In genomic region chr19:14103310-14103709, GRCh38 we compare ENCODE assay signal across 31 cellular contexts. TPM values are rescaled to one million over a fixed set of nuclear protein-coding genes. Genes with fewer than 3 reads are reported as not detected.
A peak's percentile ranks its signal among the peaks of the same experiment; 100 is the strongest.
DNase-seq lines count a peak whose midpoint lies in the region; ATAC-seq, FAIRE-seq and TF ChIP-seq lines count a peak whose summit lies in the region.
"Had no signal": no experiment of that assay in that cellular context is flagged by ENCODE, and none has a peak within 500 bp of the region (broad histone marks: within the 10 kb centered on the region; RNA-seq: fewer than 3 reads in every experiment).

No MANE protein-coding gene starts in this region.

- no peak overlapping the region for H4K5ac ChIP-seq in IMR-90 (ENCODE audit: low read depth, low read length)

- dilution Hi-C loops in IMR-90 (cut with HindIII; ENCODE audit: low sequenced_read_pairs, unreplicated experiment), result no loop called here

- peak; percentile 11 for DNase-seq in DMS53 (lab: John Stamatoyannopoulos, UW)
- no peak for DNase-seq in DMS53 treated with DMSO at 0.1 percent for 48 hours (lab: John Stamatoyannopoulos, UW; ENCODE audit: unreplicated experiment)
- DNase-seq in IMR-90, result no peak
- DNase-seq in K562 (ENCODE audit: extremely low read depth in 1 of 4, low spot score in 3 of 4), result no peak
- DNase-seq in posterior cingulate gyrus, result no peak
- DNase-seq: 8988T; activated CD4-positive, alpha-beta T cell treated with anti-CD3 and anti-CD28 coated beads, Interleukin-2, amount 50 U/mL, for 48 hours; activated CD4-positive, CD25-positive, alpha-beta regulatory T cell; activated effector memory CD4-positive, alpha-beta T cell treated with Interleukin-2 at 50 U/mL for 16 hours; activated T-cell treated with anti-CD3 and anti-CD28 coated beads for 4 hours; aorta; effector memory CD8-positive, alpha-beta T cell; head of caudate nucleus; kidney glomerular epithelial cell; mammary epithelial cell; MG63; NCI-H1417 treated with DMSO at 0.1 percent for 48 hours; NCI-H2081; NCI-H2227 treated with DMSO at 0.1 percent for 48 hours; NCI-H526 treated with DMSO at 0.1 percent for 48 hours; pancreas; transverse colon had no signal

- intact Hi-C loops in IMR-90 (cut with micrococcal nuclease), result no loop called here
- intact Hi-C loops in K562 (cut with micrococcal nuclease), result no loop called here
- intact Hi-C loops in posterior cingulate gyrus (cut with DNase I), result no loop called here

- no TSS peak for BruUV-seq in IMR-90 (replicated peaks; lab: Mats Ljungman, UMichigan)
- no TSS peak for BruUV-seq in K562 (replicated peaks; lab: Mats Ljungman, UMichigan)

- POLR2A ChIA-PET in IMR-90 (lab: Charles Lee; ENCODE audit: unreplicated experiment), result no interaction called here
- POLR2A ChIA-PET in K562 (lab: Yijun Ruan, JAX), result no interaction called here

- H3K4me2 ChIP-seq in IMR-90 (ENCODE audit: low read depth, low read length), result no peak overlapping the region
- H3K4me2 ChIP-seq in K562 (ENCODE audit: insufficient read depth, low read length), result no peak overlapping the region

- no peak overlapping the region for H2BK120ac ChIP-seq in IMR-90 (ENCODE audit: low read depth, low read length)

- no peak overlapping the region for H4K91ac ChIP-seq in IMR-90 (ENCODE audit: insufficient read depth, low read depth, low read length)

- no peak overlapping the region for H2AK9ac ChIP-seq in IMR-90 (replicated peaks; ENCODE audit: low read depth, low read length, poor library complexity)

- H2BK20ac ChIP-seq in IMR-90 (ENCODE audit: low read depth, low read length), result no peak overlapping the region

- no peak overlapping the region for H3K18ac ChIP-seq in IMR-90 (ENCODE audit: low read depth, low read length)

- H3K23ac ChIP-seq in IMR-90 (ENCODE audit: low read depth, low read length), result no peak overlapping the region

- no peak overlapping the region for H2BK15ac ChIP-seq in IMR-90 (ENCODE audit: low read depth, low read length)

- H3K36me3 ChIP-seq in IMR-90 (ENCODE audit: control insufficient read depth, insufficient read depth, low read length) (peaks cover 35% of the 10 kb centered on the region), K562 (ENCODE audit: control insufficient read depth, insufficient read depth, low read length) (peaks cover 32% of the 10 kb centered on the region; the same call in 2 of the 3 replicates)

- no peak overlapping the region for H2AK5ac ChIP-seq in IMR-90 (ENCODE audit: low read depth, low read length)

- CTCF ChIA-PET in IMR-90 (lab: Yijun Ruan, JAX), result no interaction called here
- CTCF ChIA-PET in K562 (lab: Yijun Ruan, JAX; ENCODE audit: low intra/inter-chr PET ratio), result no interaction called here

- H3K9ac ChIP-seq in IMR-90 (ENCODE audit: low read depth, low read length), result no peak overlapping the region
- no peak overlapping the region for H3K9ac ChIP-seq in K562 (ENCODE audit: insufficient read depth in 1 of 2, low read depth in 2 of 2, low read length in 2 of 2)

- TF ChIP-seq POLR2A in IMR-90 (IDR thresholded peaks at IDR 0.05; ENCODE audit: low read depth, low read length) (no peak), K562 (conservative IDR thresholded peaks at IDR 0.05) (no peak)

- TF ChIP-seq RAD21 in IMR-90 (IDR thresholded peaks at IDR 0.05; ENCODE audit: low read length) (no peak), K562 (CRISPR knock-in tag; conservative IDR thresholded peaks at IDR 0.05 in 1 of 2, IDR thresholded peaks at IDR 0.05 in 1 of 2) (no peak)

- H3K27ac ChIP-seq in IMR-90 (ENCODE audit: insufficient read depth, low read length), result no peak overlapping the region
- H3K27ac ChIP-seq in K562 (ENCODE audit: extremely low read depth, low read depth, low read length), result no peak overlapping the region
- H3K27ac ChIP-seq: cardiac muscle cell, coronary artery, pancreas, transverse colon had no signal

- H3K4me3 ChIP-seq in IMR-90 (ENCODE audit: insufficient read depth, low read depth, low read length) (no peak overlapping the region), K562 (no peak overlapping the region)
- H3K4me3 ChIP-seq: cardiac muscle cell, coronary artery, MG63, pancreas, transverse colon had no signal

- H3K4ac ChIP-seq in IMR-90 (ENCODE audit: low read depth, low read length), result no peak overlapping the region

- WGBS in IMR-90 (ENCODE audit: extremely low coverage in 2 of 2, insufficient read length in 1 of 2), 2 experiments, result no CpG with 5 or more reads among the region's 1 CpG
- WGBS in K562 (ENCODE audit: insufficient coverage, low coverage, missing lambda C conversion rate), result 100% methylated on average over 1 of the region's 1 CpG

- in situ Hi-C loops in IMR-90 (cut with MboI; ENCODE audit: low sequenced_read_pairs), result no loop called here
- in situ Hi-C loops in K562 (cut with MboI), result no loop called here

- no peak for TF ChIP-seq EP300 in K562 (IDR thresholded peaks at IDR 0.05; ENCODE audit: low read length)

- H3K9me1 ChIP-seq in IMR-90 (ENCODE audit: insufficient read depth, low read length), result no peaks in the 10 kb centered on the region
- no peaks in the 10 kb centered on the region for H3K9me1 ChIP-seq in K562 (ENCODE audit: control insufficient read depth, insufficient read depth, low read length)

- H4K20me1 ChIP-seq in IMR-90 (ENCODE audit: insufficient read depth, low read length), result no peaks in the 10 kb centered on the region
- H4K20me1 ChIP-seq in K562 (replicated peaks; ENCODE audit: control insufficient read depth, insufficient read depth, low read length), result no peaks in the 10 kb centered on the region

- no peak overlapping the region for H3K14ac ChIP-seq in IMR-90 (replicated peaks; ENCODE audit: low read depth, low read length)

- no peak for FAIRE-seq in K562 (lab: Jason Lieb, UNC)
- FAIRE-seq: D721Med, H54, pancreas, RCC 7860 had no signal

- H3K27me3 ChIP-seq in IMR-90 (ENCODE audit: control insufficient read depth, insufficient read depth, low read length) (no peaks in the 10 kb centered on the region), K562 (ENCODE audit: control insufficient read depth in 2 of 2, insufficient read depth in 2 of 2, low read length in 2 of 2) (no peaks in the 10 kb centered on the region)
- H3K27me3 ChIP-seq: cardiac muscle cell, MG63, pancreas, transverse colon had no signal

- no peak overlapping the region for H3K56ac ChIP-seq in IMR-90 (ENCODE audit: extremely low read depth, insufficient read depth, low read length)

- peaks cover 5 to 15% of the 10 kb centered on the region in 2 experiments; a peak in 2 of 4 replicates for H3K79me1 ChIP-seq in IMR-90 (ENCODE audit: low read depth in 1 of 2, low read length in 2 of 2)

- no peak overlapping the region for H4K8ac ChIP-seq in IMR-90 (ENCODE audit: low read depth in 2 of 2, low read length in 2 of 2)

- H3K9me3 ChIP-seq in IMR-90 (ENCODE audit: control insufficient read depth, insufficient read depth, low read length), result no peaks in the 10 kb centered on the region
- H3K9me3 ChIP-seq in K562 (replicated peaks; ENCODE audit: control insufficient read depth, insufficient read depth, low read depth, low read length), result no peaks in the 10 kb centered on the region
- H3K9me3 ChIP-seq: MG63, pancreas, transverse colon had no signal

- ATAC-seq in IMR-90 (ENCODE audit: low read depth), result no peak
- peak; percentile 48; the same call in 2 of the 3 replicates for ATAC-seq in K562
- no peak for ATAC-seq in HG02973 (IDR thresholded peaks at IDR 0.05; ENCODE audit: unreplicated experiment)
- ATAC-seq: effector memory CD8-positive, alpha-beta T cell had no signal

- TF ChIP-seq CTCF in IMR-90 (conservative IDR thresholded peaks at IDR 0.05; ENCODE audit: low read depth, low read length), result no peak
- TF ChIP-seq CTCF in K562 (IDR thresholded peaks at IDR 0.05 in 2 of 3, conservative IDR thresholded peaks at IDR 0.05 in 1 of 3; ENCODE audit: insufficient read depth in 2 of 3, low read depth in 1 of 3, low read length in 3 of 3), result no peak

- no peak overlapping the region for H2BK5ac ChIP-seq in IMR-90 (ENCODE audit: low read depth, low read length, poor library complexity, severe bottlenecking)

- H2AFZ ChIP-seq in IMR-90 (replicated peaks; ENCODE audit: low read length, poor library complexity), result peak overlapping the region; percentile 11
- H2AFZ ChIP-seq in K562 (ENCODE audit: low read depth, low read length), result no peak overlapping the region

- no peaks in the 10 kb centered on the region for H3K79me2 ChIP-seq in K562 (ENCODE audit: control insufficient read depth, insufficient read depth, low read length)

- H3K4me1 ChIP-seq in IMR-90 (ENCODE audit: control insufficient read depth, insufficient read depth, low read length) (no peaks in the 10 kb centered on the region), K562 (replicated peaks in 1 of 2; ENCODE audit: control insufficient read depth in 2 of 2, insufficient read depth in 2 of 2, low read length in 2 of 2) (peaks cover 0 to 3% of the 10 kb centered on the region in 2 experiments; a peak in 1 of 5 replicates)
- H3K4me1 ChIP-seq: pancreas had no signal

RNA-seq across cellular contexts. Expression of gene SAMD1, which starts 12.8 kb away (rescaled TPM):
- total RNA-seq in IMR-90 (2012; rRNA removed) (6.5 and 7.5 TPM in 2 replicates), K562 (2014; rRNA removed) (65.4 and 71.9 TPM in 2 replicates), K562 (2014; rRNA removed; fragmentation: Illumina TruSeq; extraction: Trizol) (15.4 and 16.0 TPM in 2 replicates), K562 (2015; rRNA removed; fragmentation: Illumina TruSeq; extraction: Trizol) (43.5 and 51.7 TPM in 2 replicates), K562 (2021) (85.9 and 96.0 TPM in 2 replicates)
- polyA plus RNA-seq in IMR-90 (2012; rRNA removed) (14.1 and 16.3 TPM in 2 replicates), K562 (2011; rRNA removed) (14.3 and 14.8 TPM in 2 replicates), K562 (2014; fragmentation: Illumina TruSeq; extraction: Trizol) (45.7 and 48.9 TPM in 2 replicates), K562 (2014; fragmentation: Nextera tagmentation; extraction: Ambion mirVana) (1 to 10 TPM; 2.9 to 3.1 TPM), K562 (2014; rRNA removed) (44.5 and 47.8 TPM in 2 replicates)
- 13.3 and 22.9 TPM in 2 replicates for polyA plus RNA-seq in IMR-90 (2012; cell fraction: cytosol; rRNA removed)
- 23.0 and 32.5 TPM in 2 replicates for polyA plus RNA-seq in IMR-90 (2012; cell fraction: nucleus; rRNA removed; ENCODE audit: low replicate concordance)
- 9.8 and 27.6 TPM in 2 replicates for total RNA-seq in K562 (2011; cell fraction: chromatin; rRNA removed; ENCODE audit: low replicate concordance)
- 23.5 and 24.9 TPM in 2 replicates for total RNA-seq in K562 (2011; cell fraction: nucleolus; rRNA removed)
- 12.7 and 15.1 TPM in 2 replicates for total RNA-seq in K562 (2011; cell fraction: nucleoplasm; rRNA removed)
- 15.9 and 30.2 TPM in 2 replicates for polyA plus RNA-seq in K562 (2011; cell fraction: cytosol; rRNA removed)
- polyA plus RNA-seq in K562 (2011; cell fraction: nucleus; rRNA removed), result 34.7 and 64.0 TPM in 2 replicates
- 39.1 and 39.7 TPM in 2 replicates for polyA plus RNA-seq in K562 (2012)
- 4.1 and 7.6 TPM in 2 replicates for polyA minus RNA-seq in K562 (2011; rRNA and poly(A)+ RNA removed)
- 22.9 and 32.7 TPM in 2 replicates for polyA minus RNA-seq in K562 (2011; cell fraction: cytosol; rRNA and poly(A)+ RNA removed)
- 4.8 and 5.0 TPM in 2 replicates for polyA minus RNA-seq in K562 (2011; cell fraction: nucleus; rRNA and poly(A)+ RNA removed)

RNA-seq across cellular contexts. Expression of gene PRKACA, which starts 14.3 kb away (rescaled TPM):
- total RNA-seq in IMR-90 (2012; rRNA removed), result 18.1 TPM in 2 replicates
- 67.1 and 94.5 TPM in 2 replicates for polyA plus RNA-seq in IMR-90 (2012; rRNA removed)
- 79.9 and 102 TPM in 2 replicates for polyA plus RNA-seq in IMR-90 (2012; cell fraction: cytosol; rRNA removed)
- polyA plus RNA-seq in IMR-90 (2012; cell fraction: nucleus; rRNA removed; ENCODE audit: low replicate concordance), result 44.8 and 64.7 TPM in 2 replicates
- total RNA-seq in K562 (2011; cell fraction: chromatin; rRNA removed; ENCODE audit: low replicate concordance), result 26.1 and 58.3 TPM in 2 replicates
- 30.5 and 42.7 TPM in 2 replicates for total RNA-seq in K562 (2011; cell fraction: nucleolus; rRNA removed)
- 28.7 and 35.1 TPM in 2 replicates for total RNA-seq in K562 (2011; cell fraction: nucleoplasm; rRNA removed)
- total RNA-seq in K562 (2014; rRNA removed), result 8.4 and 12.7 TPM in 2 replicates
- total RNA-seq in K562 (2014; rRNA removed; fragmentation: Illumina TruSeq; extraction: Trizol), result 10.6 and 13.0 TPM in 2 replicates
- 11.9 and 12.2 TPM in 2 replicates for total RNA-seq in K562 (2015; rRNA removed; fragmentation: Illumina TruSeq; extraction: Trizol)
- total RNA-seq in K562 (2021), result 57.8 and 63.1 TPM in 2 replicates
- 19.9 and 22.9 TPM in 2 replicates for polyA plus RNA-seq in K562 (2011; rRNA removed)
- 18.1 and 22.9 TPM in 2 replicates for polyA plus RNA-seq in K562 (2011; cell fraction: cytosol; rRNA removed)
- polyA plus RNA-seq in K562 (2011; cell fraction: nucleus; rRNA removed), result 9.4 and 10.8 TPM in 2 replicates
- polyA plus RNA-seq in K562 (2012), result 53.1 and 56.7 TPM in 2 replicates
- 50.6 and 59.4 TPM in 2 replicates for polyA plus RNA-seq in K562 (2014; fragmentation: Illumina TruSeq; extraction: Trizol)
- polyA plus RNA-seq in K562 (2014; fragmentation: Nextera tagmentation; extraction: Ambion mirVana), result 1 to 10 TPM; 1.2 to 1.7 TPM
- polyA plus RNA-seq in K562 (2014; rRNA removed), result 37.6 and 39.7 TPM in 2 replicates
- 16.0 and 20.3 TPM in 2 replicates for polyA minus RNA-seq in K562 (2011; rRNA and poly(A)+ RNA removed)
- polyA minus RNA-seq in K562 (2011; cell fraction: cytosol; rRNA and poly(A)+ RNA removed), result 18.1 and 18.7 TPM in 2 replicates
- 7.5 and 8.3 TPM in 2 replicates for polyA minus RNA-seq in K562 (2011; cell fraction: nucleus; rRNA and poly(A)+ RNA removed)

RNA-seq across cellular contexts. Expression of gene C19orf67, which starts 17.7 kb away (rescaled TPM):
- total RNA-seq in IMR-90 (2012; rRNA removed) (not detected in 2 replicates), K562 (2014; rRNA removed) (0.45 and 1.5 TPM in 2 replicates), K562 (2014; rRNA removed; fragmentation: Illumina TruSeq; extraction: Trizol) (0.35 TPM in 1 of 2 replicates, not detected in the other), K562 (2015; rRNA removed; fragmentation: Illumina TruSeq; extraction: Trizol) (0.29 and 0.53 TPM in 2 replicates), K562 (2021) (1.1 and 2.1 TPM in 2 replicates)
- polyA plus RNA-seq in IMR-90 (2012; rRNA removed) (not detected in 2 replicates), K562 (2011; rRNA removed) (0.39 and 0.56 TPM in 2 replicates), K562 (2014; fragmentation: Illumina TruSeq; extraction: Trizol) (0.28 and 0.39 TPM in 2 replicates), K562 (2014; fragmentation: Nextera tagmentation; extraction: Ambion mirVana) (not detected), K562 (2014; rRNA removed) (1.8 TPM in 1 of 2 replicates, not detected in the other)
- polyA plus RNA-seq in IMR-90 (2012; cell fraction: cytosol; rRNA removed), result not detected in 2 replicates
- not detected in 2 replicates for polyA plus RNA-seq in IMR-90 (2012; cell fraction: nucleus; rRNA removed; ENCODE audit: low replicate concordance)
- total RNA-seq in K562 (2011; cell fraction: chromatin; rRNA removed; ENCODE audit: low replicate concordance), result 0.83 and 2.1 TPM in 2 replicates
- total RNA-seq in K562 (2011; cell fraction: nucleolus; rRNA removed), result 3.7 and 4.5 TPM in 2 replicates
- total RNA-seq in K562 (2011; cell fraction: nucleoplasm; rRNA removed), result 1.8 and 2.1 TPM in 2 replicates
- 0.46 and 0.97 TPM in 2 replicates for polyA plus RNA-seq in K562 (2011; cell fraction: cytosol; rRNA removed)
- 1.2 and 3.8 TPM in 2 replicates for polyA plus RNA-seq in K562 (2011; cell fraction: nucleus; rRNA removed)
- polyA plus RNA-seq in K562 (2012), result 0.62 and 0.68 TPM in 2 replicates
- polyA minus RNA-seq in K562 (2011; rRNA and poly(A)+ RNA removed), result 0.14 TPM in 1 of 2 replicates, not detected in the other
- polyA minus RNA-seq in K562 (2011; cell fraction: cytosol; rRNA and poly(A)+ RNA removed), result not detected in 2 replicates
- polyA minus RNA-seq in K562 (2011; cell fraction: nucleus; rRNA and poly(A)+ RNA removed), result 1.5 and 3.0 TPM in 2 replicates
- total RNA-seq: aorta, fibroblast of villous mesenchyme, mammary epithelial cell, pancreas, SK-MEL-5 had no signal
- polyA plus RNA-seq: aorta, mammary epithelial cell, neural cell, pancreas had no signal

RNA-seq across cellular contexts. Expression of gene MISP3, which starts 30.7 kb away (rescaled TPM):
- total RNA-seq in IMR-90 (2012; rRNA removed) (under 0.01 TPM in 2 replicates), K562 (2014; rRNA removed) (3.1 and 3.9 TPM in 2 replicates), K562 (2014; rRNA removed; fragmentation: Illumina TruSeq; extraction: Trizol) (0.69 and 0.73 TPM in 2 replicates), K562 (2015; rRNA removed; fragmentation: Illumina TruSeq; extraction: Trizol) (1.6 and 1.9 TPM in 2 replicates), K562 (2021) (1.9 and 2.9 TPM in 2 replicates)
- polyA plus RNA-seq in IMR-90 (2012; rRNA removed) (0.68 and 0.86 TPM in 2 replicates), K562 (2011; rRNA removed) (1.2 and 2.1 TPM in 2 replicates), K562 (2014; fragmentation: Illumina TruSeq; extraction: Trizol) (2.6 and 3.2 TPM in 2 replicates), K562 (2014; fragmentation: Nextera tagmentation; extraction: Ambion mirVana) (under 1 TPM; 0.25 to 0.37 TPM), K562 (2014; rRNA removed) (5.4 and 5.6 TPM in 2 replicates)
- 1.1 and 2.2 TPM in 2 replicates for polyA plus RNA-seq in IMR-90 (2012; cell fraction: cytosol; rRNA removed)
- 0.86 and 1.1 TPM in 2 replicates for polyA plus RNA-seq in IMR-90 (2012; cell fraction: nucleus; rRNA removed; ENCODE audit: low replicate concordance)
- total RNA-seq in K562 (2011; cell fraction: chromatin; rRNA removed; ENCODE audit: low replicate concordance), result 1.7 and 5.3 TPM in 2 replicates
- total RNA-seq in K562 (2011; cell fraction: nucleolus; rRNA removed), result 5.5 and 5.7 TPM in 2 replicates
- 4.1 and 5.0 TPM in 2 replicates for total RNA-seq in K562 (2011; cell fraction: nucleoplasm; rRNA removed)
- 2.1 and 3.0 TPM in 2 replicates for polyA plus RNA-seq in K562 (2011; cell fraction: cytosol; rRNA removed)
- polyA plus RNA-seq in K562 (2011; cell fraction: nucleus; rRNA removed), result 8.6 and 12.9 TPM in 2 replicates
- 3.6 and 4.2 TPM in 2 replicates for polyA plus RNA-seq in K562 (2012)
- not detected in 2 replicates for polyA minus RNA-seq in K562 (2011; rRNA and poly(A)+ RNA removed)
- polyA minus RNA-seq in K562 (2011; cell fraction: cytosol; rRNA and poly(A)+ RNA removed), result 0.91 TPM in 1 of 2 replicates, not detected in the other
- polyA minus RNA-seq in K562 (2011; cell fraction: nucleus; rRNA and poly(A)+ RNA removed), result 1.8 and 1.9 TPM in 2 replicates

RNA-seq across cellular contexts. Expression of gene ASF1B, which starts 33.1 kb away (rescaled TPM):
- 10.4 and 13.1 TPM in 2 replicates for total RNA-seq in IMR-90 (2012; rRNA removed)
- 11.3 and 12.1 TPM in 2 replicates for polyA plus RNA-seq in IMR-90 (2012; rRNA removed)
- 16.3 and 18.8 TPM in 2 replicates for polyA plus RNA-seq in IMR-90 (2012; cell fraction: cytosol; rRNA removed)
- 3.4 and 7.9 TPM in 2 replicates for polyA plus RNA-seq in IMR-90 (2012; cell fraction: nucleus; rRNA removed; ENCODE audit: low replicate concordance)
- 7.9 and 16.6 TPM in 2 replicates for total RNA-seq in K562 (2011; cell fraction: chromatin; rRNA removed; ENCODE audit: low replicate concordance)
- 18.7 and 23.9 TPM in 2 replicates for total RNA-seq in K562 (2011; cell fraction: nucleolus; rRNA removed)
- total RNA-seq in K562 (2011; cell fraction: nucleoplasm; rRNA removed), result 14.1 and 22.4 TPM in 2 replicates
- total RNA-seq in K562 (2014; rRNA removed), result 54.8 and 85.6 TPM in 2 replicates
- 29.4 and 30.7 TPM in 2 replicates for total RNA-seq in K562 (2014; rRNA removed; fragmentation: Illumina TruSeq; extraction: Trizol)
- total RNA-seq in K562 (2015; rRNA removed; fragmentation: Illumina TruSeq; extraction: Trizol), result 38.0 and 39.3 TPM in 2 replicates
- total RNA-seq in K562 (2021), result 59.6 and 66.6 TPM in 2 replicates
- polyA plus RNA-seq in K562 (2011; rRNA removed), result 43.1 and 69.4 TPM in 2 replicates
- polyA plus RNA-seq in K562 (2011; cell fraction: cytosol; rRNA removed), result 75.6 and 117 TPM in 2 replicates
- 22.8 and 25.8 TPM in 2 replicates for polyA plus RNA-seq in K562 (2011; cell fraction: nucleus; rRNA removed)
- polyA plus RNA-seq in K562 (2012), result 72.6 and 87.5 TPM in 2 replicates
- polyA plus RNA-seq in K562 (2014; fragmentation: Illumina TruSeq; extraction: Trizol), result 59.5 and 60.9 TPM in 2 replicates
- 1 to 10 TPM; 6.0 to 8.0 TPM for polyA plus RNA-seq in K562 (2014; fragmentation: Nextera tagmentation; extraction: Ambion mirVana)
- polyA plus RNA-seq in K562 (2014; rRNA removed), result 52.7 and 53.3 TPM in 2 replicates
- polyA minus RNA-seq in K562 (2011; rRNA and poly(A)+ RNA removed), result 19.4 and 39.5 TPM in 2 replicates
- 43.6 and 47.1 TPM in 2 replicates for polyA minus RNA-seq in K562 (2011; cell fraction: cytosol; rRNA and poly(A)+ RNA removed)
- 11.0 and 13.6 TPM in 2 replicates for polyA minus RNA-seq in K562 (2011; cell fraction: nucleus; rRNA and poly(A)+ RNA removed)
